In genomic region chr10:119672291-119672690, GRCh38 we compare ENCODE assay signal across 27 cellular contexts.
"Had no signal": no experiment of that assay in that cellular context is flagged by ENCODE, and none has a peak within 500 bp of the region (broad histone marks: within the 10 kb centered on the region; RNA-seq: fewer than 3 reads in every experiment).

No MANE protein-coding gene starts in this region.

- H3K27me3 ChIP-seq: brain microvascular endothelial cell, sigmoid colon, suprapubic skin, tibial artery had no signal

- H3K4me3 Mint-ChIP-seq: activated CD4-positive, alpha-beta memory T cell treated with anti-CD3 and anti-CD28 coated beads, Interleukin-2, amount 10 ng/mL, durations not matched to agents 7 days and 5 days; activated CD4-positive, alpha-beta T cell treated with anti-CD3 and anti-CD28 coated beads, Interleukin-2, amount 10 ng/mL, durations not matched to agents 7 days and 5 days; activated T-cell treated with anti-CD3 and anti-CD28 coated beads, Interleukin-2, amount 50 U/mL, for 4 hours; activated T-helper 17 cell treated with anti-CD3 and anti-CD28 coated beads, Interleukin-2, amount 50 U/mL, for 72 hours; immature natural killer cell; memory B cell; natural killer cell treated with Interleukin-12 subunit alpha and Interleukin-12 subunit beta and Interleukin-15 and Interleukin-18, amount 100 ng/mL, for 72 hours had no signal

- H3K4me1 Mint-ChIP-seq: activated T-helper 17 cell treated with anti-CD3 and anti-CD28 coated beads, Interleukin-2, amount 50 U/mL, for 72 hours; immature natural killer cell; memory B cell had no signal

- H3K27me3 Mint-ChIP-seq: activated CD4-positive, alpha-beta memory T cell treated with anti-CD3 and anti-CD28 coated beads, Interleukin-2, amount 10 ng/mL, durations not matched to agents 7 days and 5 days; activated CD4-positive, alpha-beta T cell treated with anti-CD3 and anti-CD28 coated beads, Interleukin-2, amount 10 ng/mL, durations not matched to agents 7 days and 5 days; activated T-helper 17 cell treated with anti-CD3 and anti-CD28 coated beads, Interleukin-2, amount 50 U/mL, for 72 hours; memory B cell; natural killer cell treated with Interleukin-12 subunit alpha and Interleukin-12 subunit beta and Interleukin-15 and Interleukin-18, amount 100 ng/mL, for 72 hours had no signal

- H3K36me3 Mint-ChIP-seq: natural killer cell treated with Interleukin-12 subunit alpha and Interleukin-12 subunit beta and Interleukin-15 and Interleukin-18, amount 100 ng/mL, for 72 hours had no signal

- H3K9me3 ChIP-seq: sigmoid colon, suprapubic skin, tibial artery had no signal

- H3K9me3 Mint-ChIP-seq: activated CD4-positive, alpha-beta memory T cell treated with anti-CD3 and anti-CD28 coated beads, Interleukin-2, amount 10 ng/mL, durations not matched to agents 7 days and 5 days; activated CD4-positive, alpha-beta T cell treated with anti-CD3 and anti-CD28 coated beads, Interleukin-2, amount 10 ng/mL, durations not matched to agents 7 days and 5 days; activated T-cell treated with anti-CD3 and anti-CD28 coated beads, Interleukin-2, amount 50 U/mL, for 4 hours; activated T-helper 17 cell treated with anti-CD3 and anti-CD28 coated beads, Interleukin-2, amount 50 U/mL, for 72 hours; immature natural killer cell; memory B cell; natural killer cell treated with Interleukin-12 subunit alpha and Interleukin-12 subunit beta and Interleukin-15 and Interleukin-18, amount 100 ng/mL, for 72 hours had no signal

- ATAC-seq: activated T-cell treated with anti-CD3 and anti-CD28 coated beads, Interleukin-2, amount 50 U/mL, for 4 hours; activated T-helper 17 cell treated with anti-CD3 and anti-CD28 coated beads, Interleukin-2, amount 50 U/mL, for 72 hours; left colon had no signal

- H3K4me2 ChIP-seq: smooth muscle cell had no signal

- DNase-seq: activated CD4-positive, alpha-beta memory T cell treated with anti-CD3 and anti-CD28 coated beads, Interleukin-2, amount 10 ng/mL, durations not matched to agents 7 days and 5 days; activated CD4-positive, alpha-beta T cell treated with anti-CD3 and anti-CD28 coated beads, Interleukin-2, amount 10 ng/mL, durations not matched to agents 7 days and 5 days; activated CD4-positive, CD25-positive, alpha-beta regulatory T cell treated with anti-CD3 and anti-CD28 coated beads, Interleukin-2, amount 50 U/mL, for 72 hours; activated CD8-positive, alpha-beta memory T cell treated with anti-CD3 and anti-CD28 coated beads, Interleukin-2, amount 50 U/mL, for 48 hours; activated gamma-delta T cell treated with Interleukin-2 at 50 U/mL for 16 hours; activated naive CD4-positive, alpha-beta T cell treated with anti-CD3 and anti-CD28 coated beads, Interleukin-2, amount 50 U/mL, for 16 hours; activated T-cell treated with anti-CD3 and anti-CD28 coated beads, Interleukin-2, amount 50 U/mL, for 4 hours; amniotic stem cell; brain microvascular endothelial cell; central memory CD4-positive, alpha-beta T cell; dermis blood vessel endothelial cell; effector CD8-positive, alpha-beta T cell; head of caudate nucleus; hypothalamus; immature natural killer cell; kidney; left colon; sigmoid colon; stimulated activated CD4-positive, alpha-beta T cell treated with anti-CD3 and anti-CD28 coated beads, Interleukin-2, amount 100 ng/mL, for 24 hours; stimulated activated naive CD4-positive, alpha-beta T cell; T-helper 2 cell; tibial artery had no signal

- H3K27ac Mint-ChIP-seq: activated CD4-positive, alpha-beta memory T cell treated with anti-CD3 and anti-CD28 coated beads, Interleukin-2, amount 10 ng/mL, durations not matched to agents 7 days and 5 days; activated CD4-positive, alpha-beta T cell treated with anti-CD3 and anti-CD28 coated beads, Interleukin-2, amount 10 ng/mL, durations not matched to agents 7 days and 5 days; activated T-helper 17 cell treated with anti-CD3 and anti-CD28 coated beads, Interleukin-2, amount 50 U/mL, for 72 hours; immature natural killer cell; memory B cell; natural killer cell treated with Interleukin-12 subunit alpha and Interleukin-12 subunit beta and Interleukin-15 and Interleukin-18, amount 100 ng/mL, for 72 hours had no signal

- H3K4me3 ChIP-seq: sigmoid colon, smooth muscle cell, suprapubic skin, tibial artery had no signal

- H3K27ac ChIP-seq: brain microvascular endothelial cell, suprapubic skin, tibial artery had no signal
